In genomic region chr10:10353326-10353725, GRCh38 we compare ENCODE assay signal across 21 cellular contexts.
"Had no signal": no experiment of that assay in that cellular context is flagged by ENCODE, and none has a peak within 500 bp of the region (broad histone marks: within the 10 kb centered on the region; RNA-seq: fewer than 3 reads in every experiment).

No MANE protein-coding gene starts in this region.

- H3K4me1 ChIP-seq: gastrocnemius medialis, heart right ventricle, left lung, prostate gland, suprapubic skin had no signal

- H3K27me3 ChIP-seq: brain microvascular endothelial cell, gastrocnemius medialis, heart right ventricle, left lung, suprapubic skin had no signal

- H3K4me3 Mint-ChIP-seq: activated CD4-positive, alpha-beta memory T cell treated with anti-CD3 and anti-CD28 coated beads, Interleukin-2, amount 10 ng/mL, durations not matched to agents 7 days and 5 days; activated naive CD8-positive, alpha-beta T cell treated with anti-CD3 and anti-CD28 coated beads for 36 hours; dendritic cell treated with granulocyte-macrophage colony-stimulating factor and Interleukin-4, amounts not matched to agents 40 ng/mL and 50 ng/mL, for 4 days; nephron progenitor cell; stimulated activated naive CD8-positive, alpha-beta T cell treated with anti-CD3 and anti-CD28 coated beads, Interleukin-15, Interleukin-2, amounts not matched to agents 100 ng/mL and 50 ng/mL, for 24 hours; T-helper 1 cell treated with Interleukin-12 subunit alpha and Interleukin-12 subunit beta and Interleukin-4 antibody, amounts not matched to agents 30 μg/mL and 1 μg/mL, for 36 hours had no signal

- H3K36me3 Mint-ChIP-seq: activated naive CD8-positive, alpha-beta T cell treated with anti-CD3 and anti-CD28 coated beads for 36 hours had no signal

- H3K27ac ChIP-seq: brain microvascular endothelial cell, gastrocnemius medialis, heart right ventricle, left lung, prostate gland, suprapubic skin had no signal

- H3K36me3 ChIP-seq: brain microvascular endothelial cell, gastrocnemius medialis, heart right ventricle, left lung, prostate gland, suprapubic skin had no signal

- H3K4me1 Mint-ChIP-seq: activated CD4-positive, alpha-beta memory T cell treated with anti-CD3 and anti-CD28 coated beads, Interleukin-2, amount 10 ng/mL, durations not matched to agents 7 days and 5 days; activated naive CD8-positive, alpha-beta T cell treated with anti-CD3 and anti-CD28 coated beads for 36 hours; nephron progenitor cell had no signal

- H3K27ac Mint-ChIP-seq: activated CD4-positive, alpha-beta memory T cell treated with anti-CD3 and anti-CD28 coated beads, Interleukin-2, amount 10 ng/mL, durations not matched to agents 7 days and 5 days; activated naive CD8-positive, alpha-beta T cell treated with anti-CD3 and anti-CD28 coated beads for 36 hours; dendritic cell treated with granulocyte-macrophage colony-stimulating factor and Interleukin-4, amounts not matched to agents 40 ng/mL and 50 ng/mL, for 4 days; stimulated activated naive CD8-positive, alpha-beta T cell treated with anti-CD3 and anti-CD28 coated beads, Interleukin-15, Interleukin-2, amounts not matched to agents 100 ng/mL and 50 ng/mL, for 24 hours; T-helper 1 cell treated with Interleukin-12 subunit alpha and Interleukin-12 subunit beta and Interleukin-4 antibody, amounts not matched to agents 30 μg/mL and 1 μg/mL, for 36 hours had no signal

- H3K9me3 ChIP-seq: gastrocnemius medialis, prostate gland, suprapubic skin had no signal

- ATAC-seq: gastrocnemius medialis, heart right ventricle, left lung, right cardiac atrium had no signal

- DNase-seq: activated CD4-positive, alpha-beta memory T cell treated with anti-CD3 and anti-CD28 coated beads, Interleukin-2, amount 10 ng/mL, durations not matched to agents 7 days and 5 days; activated CD4-positive, alpha-beta T cell treated with anti-CD3 and anti-CD28 coated beads for 4 hours; activated gamma-delta T cell; activated naive CD8-positive, alpha-beta T cell treated with anti-CD3 and anti-CD28 coated beads for 36 hours; activated T-cell treated with anti-CD3 and anti-CD28 coated beads, Interleukin-2, amount 50 U/mL, for 48 hours; amygdala; brain microvascular endothelial cell; cerebellar nuclear complex; effector memory CD4-positive, alpha-beta T cell; gastrocnemius medialis; heart right ventricle; islet precursor cell; left lung; nephron progenitor cell; right cardiac atrium; trophoblast cell had no signal

- H3K27me3 Mint-ChIP-seq: activated CD4-positive, alpha-beta memory T cell treated with anti-CD3 and anti-CD28 coated beads, Interleukin-2, amount 10 ng/mL, durations not matched to agents 7 days and 5 days; dendritic cell treated with granulocyte-macrophage colony-stimulating factor and Interleukin-4, amounts not matched to agents 40 ng/mL and 50 ng/mL, for 4 days had no signal

- H3K4me3 ChIP-seq: gastrocnemius medialis, heart right ventricle, left lung, prostate gland, suprapubic skin had no signal

- H3K9me3 Mint-ChIP-seq: activated CD4-positive, alpha-beta memory T cell treated with anti-CD3 and anti-CD28 coated beads, Interleukin-2, amount 10 ng/mL, durations not matched to agents 7 days and 5 days; activated naive CD8-positive, alpha-beta T cell treated with anti-CD3 and anti-CD28 coated beads for 36 hours; dendritic cell treated with granulocyte-macrophage colony-stimulating factor and Interleukin-4, amounts not matched to agents 40 ng/mL and 50 ng/mL, for 4 days; nephron progenitor cell; stimulated activated naive CD8-positive, alpha-beta T cell treated with anti-CD3 and anti-CD28 coated beads, Interleukin-15, Interleukin-2, amounts not matched to agents 100 ng/mL and 50 ng/mL, for 24 hours; T-helper 1 cell treated with Interleukin-12 subunit alpha and Interleukin-12 subunit beta and Interleukin-4 antibody, amounts not matched to agents 30 μg/mL and 1 μg/mL, for 36 hours had no signal
